Comparison of ENCODE assay signal across 31 cellular contexts in genomic region chr18:7725897-7726296, GRCh38.
"Had no signal": no experiment of that assay in that cellular context is flagged by ENCODE, and none has a peak within 500 bp of the region (broad histone marks: within the 10 kb centered on the region; RNA-seq: fewer than 3 reads in every experiment).

No MANE protein-coding gene starts in this region.

- H3K27me3 ChIP-seq: brain microvascular endothelial cell, Peyer's patch had no signal

- H3K9me3 ChIP-seq: Peyer's patch had no signal

- H3K4me1 ChIP-seq: Peyer's patch had no signal

- H3K4me3 ChIP-seq: Peyer's patch had no signal

- DNase-seq: activated CD4-positive, alpha-beta T cell treated with anti-CD3 and anti-CD28 coated beads, Interleukin-2, amount 10 ng/mL, durations not matched to agents 24 days and 14 days; activated CD4-positive, alpha-beta T cell treated with anti-CD3 and anti-CD28 coated beads, Interleukin-2, amount 50 U/mL, for 4 hours; activated CD8-positive, alpha-beta T cell treated with anti-CD3 and anti-CD28 coated beads for 36 hours; activated effector memory CD4-positive, alpha-beta T cell treated with anti-CD3 and anti-CD28 coated beads, Interleukin-2, amount 50 U/mL, for 16 hours; activated naive CD4-positive, alpha-beta T cell; activated naive CD4-positive, alpha-beta T cell treated with anti-CD3 and anti-CD28 coated beads, Interleukin-2, amount 50 U/mL, for 16 hours; activated naive CD8-positive, alpha-beta T cell treated with anti-CD3 and anti-CD28 coated beads for 36 hours; activated T-cell treated with anti-CD3 and anti-CD28 coated beads, Interleukin-2, amount 50 U/mL, for 1 hour; activated T-cell treated with anti-CD3 and anti-CD28 coated beads, Interleukin-2, amount 50 U/mL, for 72 hours; amniotic stem cell; aorta; brain microvascular endothelial cell; Karpas-422; KBM-7; NCI-H1105; NCI-H1417 treated with DMSO at 0.1 percent for 48 hours; NCI-H1930; NCI-H510A; NCI-H526; NCI-H748 treated with DMSO at 0.1 percent for 48 hours; NK-92 treated with Interleukin-12 subunit alpha and Interleukin-12 subunit beta, amount 100 ng/mL, for 24 hours; PC-3; Peyer's patch; SW 1271; T-helper 1 cell; T-helper 2 cell; T-helper 9 cell; WERI-Rb-1 had no signal

- ATAC-seq: activated CD8-positive, alpha-beta T cell treated with anti-CD3 and anti-CD28 coated beads for 36 hours; activated T-cell treated with anti-CD3 and anti-CD28 coated beads, Interleukin-2, amount 50 U/mL, for 72 hours; activated T-helper 17 cell treated with anti-CD3 and anti-CD28 coated beads, Interleukin-2, amount 50 U/mL, for 72 hours; PC-3; Right ventricle myocardium inferior had no signal

- H3K27ac ChIP-seq: brain microvascular endothelial cell, Peyer's patch, RWPE1, WERI-Rb-1 had no signal

- H3K36me3 ChIP-seq: brain microvascular endothelial cell, Peyer's patch, WERI-Rb-1 had no signal
